Comparison of ENCODE assay signal across 14 cellular contexts in the genomic region with DNA sequence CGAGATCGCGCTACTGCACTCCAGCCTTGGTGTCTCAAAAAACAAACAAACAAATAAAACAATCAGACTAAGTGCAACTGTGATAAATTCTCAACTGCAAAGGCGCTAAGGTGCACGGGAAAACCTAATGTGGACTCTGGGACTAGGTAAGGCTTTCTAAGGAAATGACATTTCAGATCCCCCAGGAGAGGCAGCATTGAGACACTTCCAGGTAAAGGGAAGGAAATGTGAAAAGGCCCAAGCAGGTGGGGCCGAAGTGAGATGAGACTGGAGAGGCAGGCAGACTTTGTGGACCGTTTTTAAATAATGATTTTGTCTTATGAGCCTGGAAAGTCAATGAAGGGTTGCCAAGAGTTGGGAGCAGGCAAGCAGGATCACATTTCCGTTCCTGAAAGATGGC. TPM values are rescaled to one million over a fixed set of nuclear protein-coding genes. Genes with fewer than 3 reads are reported as not detected.
A peak's percentile ranks its signal among the peaks of the same experiment; 100 is the strongest.
DNase-seq lines count a peak whose midpoint lies in the region; ATAC-seq and TF ChIP-seq lines count a peak whose summit lies in the region.
"Had no signal": no experiment of that assay in that cellular context is flagged by ENCODE, and none has a peak within 500 bp of the region (broad histone marks: within the 10 kb centered on the region; RNA-seq: fewer than 3 reads in every experiment).

No MANE protein-coding gene starts in this region.

- peak overlapping the region; percentile 60 for H2BK15ac ChIP-seq in mesenchymal stem cell (ENCODE audit: low read depth, poor library complexity, severe bottlenecking)

- no peak overlapping the region for H3K14ac ChIP-seq in mesenchymal stem cell (ENCODE audit: low read length in 2 of 2)

- no peak overlapping the region; the same call in 2 of the 3 replicates for H3K4me3 Mint-ChIP-seq in GM23338

- TF ChIP-seq CTCF in GM23338 (conservative IDR thresholded peaks at IDR 0.05; ENCODE audit: low read depth in 2 of 2) (peak; percentile 51), WERI-Rb-1 (IDR thresholded peaks at IDR 0.05; ENCODE audit: low read depth, low read length) (peak; percentile 18; the same call in 1 of the 2 replicates)

- H3K4me2 ChIP-seq in GM23338 (no peak overlapping the region), mesenchymal stem cell (ENCODE audit: low read length, poor library complexity, severe bottlenecking) (no peak overlapping the region)

- no peaks in the 10 kb centered on the region for H4K20me1 ChIP-seq in GM23338 (replicated peaks; ENCODE audit: insufficient read depth)

- no peaks in the 10 kb centered on the region for H3K9me3 Mint-ChIP-seq in GM23338
- H3K9me3 Mint-ChIP-seq: effector memory CD8-positive, alpha-beta T cell had no signal

- H3K27me3 ChIP-seq in GM23338 (ENCODE audit: insufficient read depth) (peaks cover 34% of the 10 kb centered on the region), WERI-Rb-1 (ENCODE audit: insufficient read depth, low read depth, severe bottlenecking) (no peaks in the 10 kb centered on the region), mesenchymal stem cell (ENCODE audit: control insufficient read depth in 1 of 2, insufficient read depth in 1 of 2, low read length in 2 of 2) (no peaks in the 10 kb centered on the region)
- H3K27me3 ChIP-seq: ovary had no signal

- H3K4me1 ChIP-seq in GM23338 (ENCODE audit: insufficient read depth) (peaks cover 6% of the 10 kb centered on the region), mesenchymal stem cell (ENCODE audit: control insufficient read depth, insufficient read depth, low read depth, low read length) (peaks cover 12% of the 10 kb centered on the region)

- no peak overlapping the region for H2AK5ac ChIP-seq in mesenchymal stem cell (ENCODE audit: low read length, severe bottlenecking)

- no peaks in the 10 kb centered on the region for H3K36me3 ChIP-seq in GM23338 (ENCODE audit: insufficient read depth)
- no peaks in the 10 kb centered on the region for H3K36me3 ChIP-seq in WERI-Rb-1
- no peaks in the 10 kb centered on the region for H3K36me3 ChIP-seq in mesenchymal stem cell (ENCODE audit: control insufficient read depth in 1 of 2, insufficient read depth in 2 of 2, low read depth in 1 of 2, low read length in 2 of 2)
- H3K36me3 ChIP-seq: ovary had no signal

- H3K9me3 ChIP-seq in WERI-Rb-1 (ENCODE audit: severe bottlenecking) (peaks cover 3% of the 10 kb centered on the region), mesenchymal stem cell (ENCODE audit: control insufficient read depth, low read length) (no peaks in the 10 kb centered on the region)
- H3K9me3 ChIP-seq: ovary had no signal

- no peaks in the 10 kb centered on the region for H3K79me2 ChIP-seq in GM23338 (replicated peaks; ENCODE audit: insufficient read depth)

- H4K8ac ChIP-seq in mesenchymal stem cell (ENCODE audit: low read length) = peak overlapping the region; percentile 37

- H3K23ac ChIP-seq in mesenchymal stem cell (ENCODE audit: low read length in 2 of 2) = no peak overlapping the region

- H3K18ac ChIP-seq in mesenchymal stem cell (ENCODE audit: low read depth in 1 of 2, low read length in 2 of 2) = no peak overlapping the region

- peak overlapping the region; percentile 61 for H2AFZ ChIP-seq in GM23338
- no peak overlapping the region for H2AFZ ChIP-seq in mesenchymal stem cell (ENCODE audit: low read depth, low read length)

- no peak overlapping the region for H4K91ac ChIP-seq in mesenchymal stem cell (ENCODE audit: low read length)

- H3K27ac ChIP-seq in GM23338 (ENCODE audit: low read depth) (no peak overlapping the region), WERI-Rb-1 (peak overlapping the region; percentile 78; the same call in 1 of the 2 replicates), mesenchymal stem cell (ENCODE audit: low read length, poor library complexity, severe bottlenecking) (no peak overlapping the region)

- peaks cover 8% of the 10 kb centered on the region; the same call in 1 of the 2 replicates for H3F3A ChIP-seq in GM23338 (replicated peaks; ENCODE audit: low read depth)

- H2BK12ac ChIP-seq in mesenchymal stem cell (ENCODE audit: low read length in 2 of 2) = peak overlapping the region in 1 of 2 experiments; percentile 49

- H3K4ac ChIP-seq in mesenchymal stem cell (ENCODE audit: low read depth in 1 of 2, low read length in 2 of 2) = peak overlapping the region in 1 of 2 experiments; percentile 7

- H3K27ac Mint-ChIP-seq in GM23338 = no peak overlapping the region
- H3K27ac Mint-ChIP-seq: effector memory CD8-positive, alpha-beta T cell had no signal

- H2BK120ac ChIP-seq in mesenchymal stem cell (ENCODE audit: low read depth, low read length) = no peak overlapping the region

- H3K9ac ChIP-seq in mesenchymal stem cell (ENCODE audit: low read length) = peak overlapping the region; percentile 51

- no peaks in the 10 kb centered on the region; the same call in 2 of the 3 replicates for H3K36me3 Mint-ChIP-seq in GM23338 (ENCODE audit: low read depth)

- H3K4me3 ChIP-seq in GM23338 = no peak overlapping the region
- H3K4me3 ChIP-seq in WERI-Rb-1 (ENCODE audit: low read depth, low read length) = no peak overlapping the region
- peak overlapping the region in 1 of 2 experiments; percentile 60 for H3K4me3 ChIP-seq in mesenchymal stem cell (ENCODE audit: insufficient read depth in 1 of 2, low read depth in 1 of 2, low read length in 2 of 2)
- H3K4me3 ChIP-seq: ovary had no signal

- H3K79me1 ChIP-seq in mesenchymal stem cell (replicated peaks; ENCODE audit: low read length, poor library complexity, severe bottlenecking) = peaks cover 2% of the 10 kb centered on the region

- peak; percentile 42 for ATAC-seq in GM23338
- no peak for ATAC-seq in HG03565 (IDR thresholded peaks at IDR 0.05; ENCODE audit: unreplicated experiment)
- no peak for ATAC-seq in GM18870 (IDR thresholded peaks at IDR 0.05; ENCODE audit: unreplicated experiment)
- ATAC-seq: effector memory CD8-positive, alpha-beta T cell had no signal

- no peak overlapping the region for H2BK5ac ChIP-seq in mesenchymal stem cell (ENCODE audit: low read depth, low read length, poor library complexity, severe bottlenecking)

- peak; percentile 13 to 59 (median 44) for DNase-seq in NCI-H1417 (lab: John Stamatoyannopoulos, UW)
- no peak for DNase-seq in NCI-H1417 treated with DMSO at 0.1 percent for 48 hours (lab: John Stamatoyannopoulos, UW)
- peak; percentile 81 for DNase-seq in GM23338 (ENCODE audit: low spot score)
- DNase-seq in WERI-Rb-1 = peak; percentile 33
- DNase-seq in mesenchymal stem cell = no peak
- DNase-seq in AG08395 (ENCODE audit: low spot score) = no peak
- DNase-seq: activated CD8-positive, alpha-beta memory T cell treated with anti-CD3 and anti-CD28 coated beads for 24 hours; amniotic stem cell; effector memory CD8-positive, alpha-beta T cell; ovary; stimulated activated CD4-positive, alpha-beta T cell treated with anti-CD3 and anti-CD28 coated beads, Interleukin-4, amount 100 ng/mL, for 1 hour; T-helper 1 cell had no signal

- H3K4me1 Mint-ChIP-seq in GM23338 = peaks cover 12% of the 10 kb centered on the region; the same call in 2 of the 3 replicates

- WGBS in mesenchymal stem cell = 78% methylated on average over 5 of the region's 8 CpGs

- H3K9me2 ChIP-seq in GM23338 (ENCODE audit: insufficient read depth) = no peaks in the 10 kb centered on the region

- H3K27me3 Mint-ChIP-seq in GM23338 (ENCODE audit: insufficient read depth, low read depth, poor library complexity) = peaks cover 25% of the 10 kb centered on the region

TF ChIP-seq in GM23338, 12 proteins besides CTCF, POLR2A, EP300 and RAD21 (continues in another document):
- TF ChIP-seq, protein P1, sequence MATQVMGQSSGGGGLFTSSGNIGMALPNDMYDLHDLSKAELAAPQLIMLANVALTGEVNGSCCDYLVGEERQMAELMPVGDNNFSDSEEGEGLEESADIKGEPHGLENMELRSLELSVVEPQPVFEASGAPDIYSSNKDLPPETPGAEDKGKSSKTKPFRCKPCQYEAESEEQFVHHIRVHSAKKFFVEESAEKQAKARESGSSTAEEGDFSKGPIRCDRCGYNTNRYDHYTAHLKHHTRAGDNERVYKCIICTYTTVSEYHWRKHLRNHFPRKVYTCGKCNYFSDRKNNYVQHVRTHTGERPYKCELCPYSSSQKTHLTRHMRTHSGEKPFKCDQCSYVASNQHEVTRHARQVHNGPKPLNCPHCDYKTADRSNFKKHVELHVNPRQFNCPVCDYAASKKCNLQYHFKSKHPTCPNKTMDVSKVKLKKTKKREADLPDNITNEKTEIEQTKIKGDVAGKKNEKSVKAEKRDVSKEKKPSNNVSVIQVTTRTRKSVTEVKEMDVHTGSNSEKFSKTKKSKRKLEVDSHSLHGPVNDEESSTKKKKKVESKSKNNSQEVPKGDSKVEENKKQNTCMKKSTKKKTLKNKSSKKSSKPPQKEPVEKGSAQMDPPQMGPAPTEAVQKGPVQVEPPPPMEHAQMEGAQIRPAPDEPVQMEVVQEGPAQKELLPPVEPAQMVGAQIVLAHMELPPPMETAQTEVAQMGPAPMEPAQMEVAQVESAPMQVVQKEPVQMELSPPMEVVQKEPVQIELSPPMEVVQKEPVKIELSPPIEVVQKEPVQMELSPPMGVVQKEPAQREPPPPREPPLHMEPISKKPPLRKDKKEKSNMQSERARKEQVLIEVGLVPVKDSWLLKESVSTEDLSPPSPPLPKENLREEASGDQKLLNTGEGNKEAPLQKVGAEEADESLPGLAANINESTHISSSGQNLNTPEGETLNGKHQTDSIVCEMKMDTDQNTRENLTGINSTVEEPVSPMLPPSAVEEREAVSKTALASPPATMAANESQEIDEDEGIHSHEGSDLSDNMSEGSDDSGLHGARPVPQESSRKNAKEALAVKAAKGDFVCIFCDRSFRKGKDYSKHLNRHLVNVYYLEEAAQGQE (IDR thresholded peaks at IDR 0.05; ENCODE audit: unreplicated experiment) = no peak
- TF ChIP-seq NANOG (IDR thresholded peaks at IDR 0.05; ENCODE audit: borderline replicate concordance) = no peak
- TF ChIP-seq POLR2AphosphoS5 (IDR thresholded peaks at IDR 0.05; ENCODE audit: low read depth) = no peak
- no peak for TF ChIP-seq CREB1 (CRISPR knock-in tag; IDR thresholded peaks at IDR 0.05; ENCODE audit: low read depth)
- TF ChIP-seq JUNB (IDR thresholded peaks at IDR 0.05; ENCODE audit: unreplicated experiment) = no peak
- no peak for TF ChIP-seq ZNF331 (CRISPR knock-in tag; IDR thresholded peaks at IDR 0.05; ENCODE audit: low read depth)
- TF ChIP-seq ZNF114 (CRISPR knock-in tag; IDR thresholded peaks at IDR 0.05) = no peak

RNA-seq across cellular contexts. Expression of a gene that starts 1.9 kb away (rescaled TPM):
- 0.58 and 1.0 TPM in 2 replicates for total RNA-seq in GM23338 (2014; rRNA removed; shearing (Covaris generic))
- polyA plus RNA-seq in GM23338 (2016; fragmentation: Nextera tagmentation; extraction: Ambion mirVana) = 0.26 TPM in 2 replicates
- polyA plus RNA-seq in mesenchymal stem cell (2013, experiment 1 of 2) = 8.1 TPM
- polyA plus RNA-seq in mesenchymal stem cell (2013, experiment 2 of 2) = 7.5 TPM

Comparison
In these comparisons a context has a peak if more than half of its experiments do, and no peak if none do; other contexts are left out.
1. DNase-seq: peak in NCI-H1417 (3 of 3), GM23338 (single experiment) and WERI-Rb-1 (single experiment); none in NCI-H1417 treated with DMSO at 0.1 percent for 48 hours (single experiment), mesenchymal stem cell (single experiment) and AG08395 (single experiment).